Comparison of ENCODE assay signal across 27 cellular contexts in the genomic region with DNA sequence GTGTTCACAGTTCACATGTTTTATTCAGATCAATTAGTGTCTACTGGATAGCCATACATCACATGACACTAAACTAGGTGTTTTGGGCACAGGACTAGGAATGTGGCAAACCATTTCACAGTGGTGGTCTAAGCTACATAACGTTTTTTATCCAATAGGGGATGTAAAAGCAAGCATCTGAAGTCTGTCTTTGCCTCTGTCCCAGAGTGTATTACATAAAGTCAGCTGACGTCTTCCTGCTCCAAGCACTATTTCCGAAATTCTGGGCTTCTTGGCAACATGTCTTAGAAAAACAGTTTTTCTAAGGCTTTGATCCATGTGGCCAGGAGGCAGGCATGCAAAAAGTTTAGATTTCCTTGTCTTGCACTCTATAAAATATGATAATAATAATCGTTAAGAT.
"Had no signal": no experiment of that assay in that cellular context is flagged by ENCODE, and none has a peak within 500 bp of the region (broad histone marks: within the 10 kb centered on the region; RNA-seq: fewer than 3 reads in every experiment).

No MANE protein-coding gene starts in this region.

- ATAC-seq: left lung; natural killer cell; stimulated activated naive B cell treated with anti-CD40 and anti-IgM and Interleukin-4, amounts not matched to agents 10 μg/mL and 1 μg/mL and 100 μg/mL, for 72 hours; stimulated activated naive CD8-positive, alpha-beta T cell treated with anti-CD3 and anti-CD28 coated beads, Interleukin-15, Interleukin-2, amounts not matched to agents 100 U/mL and 50 U/mL, for 24 hours had no signal

- H3K4me3 Mint-ChIP-seq: mesothelial cell of epicardium; natural killer cell; nephron progenitor cell; stimulated activated naive B cell treated with anti-CD40 and anti-IgM and Interleukin-4, amounts not matched to agents 10 μg/mL and 1 μg/mL and 100 μg/mL, for 72 hours; type B pancreatic cell had no signal

- H3K27me3 Mint-ChIP-seq: naive B cell; progenitor cell of endocrine pancreas; stimulated activated naive B cell treated with anti-CD40 and anti-IgM and Interleukin-4, amounts not matched to agents 10 μg/mL and 1 μg/mL and 100 μg/mL, for 72 hours; type B pancreatic cell had no signal

- H3K27ac Mint-ChIP-seq: mesothelial cell of epicardium; naive B cell; natural killer cell; nephron progenitor cell; progenitor cell of endocrine pancreas; stimulated activated naive B cell treated with anti-CD40 and anti-IgM and Interleukin-4, amounts not matched to agents 10 μg/mL and 1 μg/mL and 100 μg/mL, for 72 hours; type B pancreatic cell had no signal

- H3K36me3 Mint-ChIP-seq: naive B cell; natural killer cell; stimulated activated naive B cell treated with anti-CD40 and anti-IgM and Interleukin-4, amounts not matched to agents 10 μg/mL and 1 μg/mL and 100 μg/mL, for 72 hours; type B pancreatic cell had no signal

- H3K4me1 Mint-ChIP-seq: naive B cell; natural killer cell; nephron progenitor cell; stimulated activated naive B cell treated with anti-CD40 and anti-IgM and Interleukin-4, amounts not matched to agents 10 μg/mL and 1 μg/mL and 100 μg/mL, for 72 hours had no signal

- H3K36me3 ChIP-seq: left lung, ovary, right atrium auricular region, sigmoid colon, spleen, stomach, uterus had no signal

- H3K27me3 ChIP-seq: left lung, ovary, right atrium auricular region, sigmoid colon, spleen, stomach, uterus had no signal

- H3K27ac ChIP-seq: left lung, ovary, right atrium auricular region, sigmoid colon, spleen, stomach, uterus had no signal

- H3K4me3 ChIP-seq: left lung, lung, ovary, right atrium auricular region, sigmoid colon, spleen, stomach, uterus had no signal

- FAIRE-seq: keratinocyte, small intestine had no signal

- H3K9me3 ChIP-seq: left lung, ovary, right atrium auricular region, sigmoid colon, stomach, uterus had no signal

- DNase-seq: head of caudate nucleus; hippocampal formation; kidney glomerular epithelial cell; left cardiac atrium; left lung; mesendoderm; naive B cell; natural killer cell; nephron progenitor cell; ovary; sigmoid colon; small intestine; spleen; stimulated activated CD4-positive, alpha-beta T cell treated with anti-CD3 and anti-CD28 coated beads, Interleukin-2, amount 100 ng/mL, for 48 hours; stimulated activated CD4-positive, alpha-beta T cell treated with anti-CD3 and anti-CD28 coated beads, Interleukin-4, amount 100 ng/mL, for 4 hours; stimulated activated CD8-positive, alpha-beta memory T cell treated with anti-CD3 and anti-CD28 coated beads, Interleukin-4, amount 100 ng/mL, for 48 hours; stimulated activated naive B cell treated with anti-CD40 and anti-IgM and Interleukin-4, amounts not matched to agents 10 μg/mL and 1 μg/mL and 100 μg/mL, for 72 hours; stimulated activated naive CD8-positive, alpha-beta T cell treated with anti-CD3 and anti-CD28 coated beads, Interleukin-15, Interleukin-2, amounts not matched to agents 100 U/mL and 50 U/mL, for 24 hours; stomach; substantia nigra; uterus had no signal

- H3K4me1 ChIP-seq: left lung, right atrium auricular region, sigmoid colon, spleen, stomach, uterus had no signal
